Comparison of ENCODE assay signal across 8 cellular contexts in the genomic region with DNA sequence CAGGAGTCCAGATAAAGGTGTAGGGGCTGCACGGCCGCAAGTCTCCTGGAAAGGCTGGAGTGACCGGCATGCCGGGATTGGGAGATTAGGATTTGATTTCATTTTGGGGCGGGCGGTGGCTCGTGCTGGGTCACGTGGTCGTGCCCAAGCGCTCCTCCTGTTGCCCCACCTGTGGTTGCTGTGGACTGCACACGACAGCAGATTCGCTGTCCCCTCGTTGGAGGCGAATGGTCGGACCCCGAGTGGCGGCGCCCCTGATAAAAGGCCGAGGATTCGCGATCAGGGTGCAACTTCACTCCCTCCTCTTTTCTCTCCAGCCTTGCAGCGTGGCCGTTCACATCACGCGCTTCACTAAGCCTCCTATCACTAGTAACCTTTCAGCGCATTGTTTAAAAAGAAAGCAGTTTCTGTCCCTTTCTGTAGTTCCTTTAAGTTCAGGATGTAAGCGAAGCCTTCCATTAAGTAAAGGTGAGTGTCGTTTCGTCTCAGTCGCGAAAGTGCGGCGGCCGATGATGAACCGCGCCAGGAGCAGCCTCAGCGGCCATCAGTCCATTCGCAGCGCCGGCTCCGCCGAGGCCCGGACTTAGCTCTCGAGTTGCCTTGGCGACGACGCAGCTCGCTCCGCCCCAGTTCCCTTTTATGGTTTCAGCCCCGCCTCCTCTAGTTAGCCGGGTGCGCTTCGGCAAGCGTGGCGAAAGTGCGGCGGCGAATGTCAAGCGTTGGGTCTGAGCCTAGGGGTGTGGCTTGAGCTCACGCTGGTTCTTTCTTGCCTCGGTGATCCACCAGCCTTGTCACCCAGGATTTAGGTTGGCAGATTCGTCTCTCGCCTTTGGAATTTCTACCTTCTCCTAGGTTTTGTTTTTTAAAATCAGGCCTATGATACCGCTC. TPM values are rescaled to one million over a fixed set of nuclear protein-coding genes. Genes with fewer than 3 reads are reported as not detected.
DNase-seq lines count a peak whose midpoint lies in the region; ATAC-seq, FAIRE-seq and TF ChIP-seq lines count a peak whose summit lies in the region.

No MANE protein-coding gene starts in this region.

- H4K20me1 ChIP-seq in GM12878 (ENCODE audit: control insufficient read depth, insufficient read depth) (no peaks in the 10 kb centered on the region; the same call in 1 of the 2 replicates), hepatocyte (ENCODE audit: insufficient read depth, poor library complexity, severe bottlenecking) (peaks cover 12% of the 10 kb centered on the region)

- no peaks in the 10 kb centered on the region for H3K9me2 ChIP-seq in hepatocyte (replicated peaks; ENCODE audit: insufficient read depth)

- H3K4me1 ChIP-seq in GM12878 (ENCODE audit: control insufficient read depth, insufficient read depth, low read length) (peaks cover 9% of the 10 kb centered on the region), hepatocyte (ENCODE audit: insufficient read depth) (peaks cover 9% of the 10 kb centered on the region), rectal smooth muscle tissue (ENCODE audit: control insufficient read depth, insufficient read depth, low read length) (peaks cover 12% of the 10 kb centered on the region), aorta (ENCODE audit: control insufficient read depth in 1 of 2, insufficient read depth in 2 of 2, low read length in 2 of 2) (peaks cover 0 to 2% of the 10 kb centered on the region in 2 donors)

- H3K4me2 ChIP-seq in GM12878 (ENCODE audit: control insufficient read depth, insufficient read depth), result peak overlapping the region; percentile 82
- H3K4me2 ChIP-seq in hepatocyte, result peak overlapping the region; percentile 70

- RAD21 ChIA-PET in GM12878 (lab: Charles Lee; ENCODE audit: unreplicated experiment), result interaction anchor here (0.8 to 2.2 kb wide), 15 partner anchors 12 to 248 kb away, joined by 3 to 20 read pairs (median 5); partner anchors contain the start of genes GEMIN7 and TRAPPC6A

- H3K9ac ChIP-seq in GM12878 (ENCODE audit: control insufficient read depth, insufficient read depth, low read length) (peak overlapping the region; percentile 97), rectal smooth muscle tissue (ENCODE audit: low read length) (peak overlapping the region; percentile 1)

- TF ChIP-seq POLR2A in GM12878 (IDR thresholded peaks at IDR 0.05; ENCODE audit: low read depth, low read length), result peak; percentile 90

- in situ Hi-C loops in GM12878 (cut with MboI), result no loop called here

- peak; percentile 98 for FAIRE-seq in GM12878 (lab: Jason Lieb, UNC)

- ATAC-seq in HG02588 (IDR thresholded peaks at IDR 0.05; ENCODE audit: unreplicated experiment) (peak; percentile 43), GM12878 (peak; percentile 85), aorta (ENCODE audit: low FRiP score) (peak; percentile 98)

- DNase-seq in GM10248 (ENCODE audit: extremely low spot score) (peak; percentile 92), NCI-H1436 treated with DMSO at 0.1 percent for 48 hours (lab: John Stamatoyannopoulos, UW) (peak; percentile 84), T1000 (lab: John Stamatoyannopoulos, UW) (peak; percentile 97), GM12878 (ENCODE audit: low read depth, low spot score) (peak; percentile 89), hepatocyte (ENCODE audit: low spot score) (peak; percentile 99), aorta (peak; percentile 99 to 100)

- H3K27me3 ChIP-seq in GM12878 (replicated peaks in 1 of 2; ENCODE audit: control insufficient read depth in 2 of 2, insufficient read depth in 2 of 2, low read length in 1 of 2) (no peaks in the 10 kb centered on the region), hepatocyte (no peaks in the 10 kb centered on the region), rectal smooth muscle tissue (ENCODE audit: control insufficient read depth, insufficient read depth, low read length) (no peaks in the 10 kb centered on the region), aorta (ENCODE audit: control insufficient read depth in 1 of 2, insufficient read depth in 2 of 2, low read length in 1 of 2) (no peaks in the 10 kb centered on the region)

- POLR2A ChIA-PET in GM10248 (lab: Yijun Ruan, JAX), result interaction anchor here (0.5 to 0.7 kb wide), 3 partner anchors 70 to 570 kb away, joined by 3 to 4 read pairs (median 3); no protein-coding TSS in a partner anchor
- POLR2A ChIA-PET in GM12878 (lab: Charles Lee), result interaction anchor here (1.0 to 3.0 kb wide), 9 partner anchors 8 to 87 kb away, joined by 3 to 36 read pairs (median 12); partner anchors contain the start of genes BLOC1S3, GEMIN7 and TRAPPC6A

- TF ChIP-seq EP300 in GM12878 (IDR thresholded peaks at IDR 0.05; ENCODE audit: borderline replicate concordance in 1 of 2, control insufficient read depth in 1 of 2, low read depth in 2 of 2, low read length in 2 of 2), result peak in 1 of 2 experiments; percentile 98; a peak in 2 of 4 replicates

- TF ChIP-seq RAD21 in GM12878 (IDR thresholded peaks at IDR 0.05; ENCODE audit: insufficient read depth, low read depth, low read length), result no peak

- peaks cover 2% of the 10 kb centered on the region; the same call in 2 of the 3 replicates for H3K9me3 ChIP-seq in GM12878 (replicated peaks; ENCODE audit: control insufficient read depth, insufficient read depth, low read length)
- no peaks in the 10 kb centered on the region for H3K9me3 ChIP-seq in hepatocyte (ENCODE audit: low read depth)
- H3K9me3 ChIP-seq in aorta (ENCODE audit: control insufficient read depth, low read length), result no peaks in the 10 kb centered on the region

- TF ChIP-seq CTCF in GM10248 (IDR thresholded peaks at IDR 0.05; ENCODE audit: control extremely low read depth, extremely low read depth, low read depth, missing control alignments) (no peak), GM12878 (IDR thresholded peaks at IDR 0.05 in 2 of 3, conservative IDR thresholded peaks at IDR 0.05 in 1 of 3; ENCODE audit: control insufficient read depth in 2 of 3, extremely low read depth in 1 of 3, insufficient read depth in 1 of 3, low read depth in 3 of 3, low read length in 3 of 3) (no peak), hepatocyte (IDR thresholded peaks at IDR 0.05; ENCODE audit: poor library complexity) (no peak)

- WGBS in GM12878 (ENCODE audit: insufficient coverage, insufficient replicate concordance, low lambda C conversion rate, missing lambda C conversion rate), result 37% methylated on average over 64 of the region's 64 CpGs
- 25% methylated on average over 63 of the region's 64 CpGs for WGBS in hepatocyte (ENCODE audit: low lambda C conversion rate, missing lambda C conversion rate)
- 1 to 2% methylated on average over 64 of the region's 64 CpGs for WGBS in aorta, 2 donors

- H3K4me3 ChIP-seq in GM12878 (peak overlapping the region; percentile 93), hepatocyte (peak overlapping the region; percentile 14), rectal smooth muscle tissue (ENCODE audit: low read length) (peak overlapping the region; percentile 84), aorta (ENCODE audit: low read length in 2 of 2) (peak overlapping the region; percentile 35 to 65)

- SMC1A ChIA-PET in GM12878 (lab: Charles Lee; ENCODE audit: uncharacterized antibody, unreplicated experiment), result interaction anchor here (0.7 to 2.8 kb wide), 15 partner anchors 9 to 96 kb away, joined by 3 to 15 read pairs (median 4); partner anchors contain the start of genes BLOC1S3, CLASRP and GEMIN7

- peak overlapping the region; percentile 67 for H2AFZ ChIP-seq in GM12878 (ENCODE audit: control insufficient read depth, low read depth, low read length)
- peak overlapping the region; percentile 55 for H2AFZ ChIP-seq in hepatocyte

- H3K27ac ChIP-seq in GM12878 (ENCODE audit: control insufficient read depth, insufficient read depth) (peak overlapping the region; percentile 98), hepatocyte (peak overlapping the region; percentile 99), rectal smooth muscle tissue (ENCODE audit: low read depth, low read length) (peak overlapping the region; percentile 96), aorta (ENCODE audit: low read depth in 1 of 2, low read length in 2 of 2) (peak overlapping the region in 1 of 2 donors; percentile 66)

- peaks cover 8 to 15% of the 10 kb centered on the region in 2 experiments for H3K36me3 ChIP-seq in GM12878 (ENCODE audit: control insufficient read depth in 2 of 2, insufficient read depth in 2 of 2, low read length in 1 of 2)
- no peaks in the 10 kb centered on the region for H3K36me3 ChIP-seq in hepatocyte (replicated peaks; ENCODE audit: insufficient read depth, low read depth)
- peaks cover 3% of the 10 kb centered on the region for H3K36me3 ChIP-seq in rectal smooth muscle tissue (ENCODE audit: control insufficient read depth, insufficient read depth, low read length)
- H3K36me3 ChIP-seq in aorta (ENCODE audit: control insufficient read depth in 1 of 2, insufficient read depth in 2 of 2, low read length in 1 of 2), result no peaks in the 10 kb centered on the region

- intact Hi-C loops in GM12878 (cut with micrococcal nuclease; ENCODE audit: unreplicated experiment), result loop anchor here (5.0 to 10.0 kb wide), 3 partner anchors 86 to 394 kb away; partner anchors contain the start of genes BLOC1S3 and TRAPPC6A
- intact Hi-C loops in aorta (cut with DNase I), result loop anchor here in 1 of 2 donors (5.0 kb wide), 1 partner anchor 86 kb away; the partner anchor contains the start of genes BLOC1S3 and TRAPPC6A

- no TSS peak for BruUV-seq in GM12878 (replicated peaks; lab: Mats Ljungman, UMichigan)

- CTCF ChIA-PET in GM10248 (lab: Yijun Ruan, JAX) (interaction anchor here (0.7 to 2.8 kb wide), 13 partner anchors 11 to 708 kb away, joined by 3 to 15 read pairs (median 3); partner anchors contain the start of genes BLOC1S3, CLASRP and GEMIN7), GM12878 (lab: Yijun Ruan, JAX) (interaction anchor here (0.6 to 3.1 kb wide), 18 partner anchors 11 to 406 kb away, joined by 3 to 14 read pairs (median 6); partner anchors contain the start of genes BLOC1S3, GEMIN7, TOMM40 and TRAPPC6A)

- H3K79me2 ChIP-seq in GM12878 (ENCODE audit: control insufficient read depth, insufficient read depth, low read length), result peaks cover 41% of the 10 kb centered on the region
- peaks cover 44% of the 10 kb centered on the region for H3K79me2 ChIP-seq in hepatocyte

RNA-seq across cellular contexts. Expression of gene PPP1R37, which starts 1.7 kb away (rescaled TPM):
- 40.0 and 40.4 TPM in 2 replicates for total RNA-seq in GM12878 (2013; cell fraction: nucleolus; rRNA removed)
- total RNA-seq in GM12878 (2014; rRNA removed) (18.3 and 21.3 TPM in 2 replicates), GM12878 (2014; rRNA removed; fragmentation: Illumina TruSeq; extraction: Trizol) (4.0 and 5.1 TPM in 2 replicates), GM12878 (2021) (15.8 and 20.9 TPM in 2 replicates), hepatocyte (28.1 and 30.8 TPM in 2 replicates), aorta (10 to 100 TPM; 12.1 to 22.7 TPM)
- 2.2 TPM for polyA plus RNA-seq in GM12878 (2011; ENCODE audit: low read depth)
- polyA plus RNA-seq in GM12878 (2011; rRNA removed) (5.5 and 9.5 TPM in 2 replicates), GM12878 (2014; fragmentation: Illumina TruSeq; extraction: Trizol) (0.63 and 1.9 TPM in 2 replicates), GM12878 (2014; fragmentation: Nextera tagmentation; extraction: Ambion mirVana) (under 1 TPM in 1 of 2 experiments, not detected in 1; 0.09 TPM), GM12878 (2014; rRNA removed) (17.5 and 20.7 TPM in 2 replicates), GM12878 (2016; fragmentation: Nextera tagmentation; extraction: Ambion mirVana) (1 to 10 TPM; 2.2 to 4.1 TPM), hepatocyte (14.0 and 15.2 TPM in 2 replicates), aorta (10 to 100 TPM in 1 of 2 donors, 1 to 10 TPM in 1; 7.1 to 16.8 TPM)
- polyA plus RNA-seq in GM12878 (2011; cell fraction: cytosol; rRNA removed), result 10.6 and 16.8 TPM in 2 replicates
- 80.7 and 84.7 TPM in 2 replicates for polyA plus RNA-seq in GM12878 (2011; cell fraction: nucleus; rRNA removed)
- polyA plus RNA-seq in GM12878 (2012), result 9.0 and 17.0 TPM in 2 replicates
- 5.9 and 11.1 TPM in 2 replicates for polyA minus RNA-seq in GM12878 (2011; rRNA and poly(A)+ RNA removed)
- polyA minus RNA-seq in GM12878 (2011; cell fraction: cytosol; rRNA and poly(A)+ RNA removed), result 4.5 and 8.8 TPM in 2 replicates
- polyA minus RNA-seq in GM12878 (2011; cell fraction: nucleus; rRNA and poly(A)+ RNA removed), result 12.8 and 20.3 TPM in 2 replicates

RNA-seq across cellular contexts. Expression of gene GEMIN7, which starts 12.2 kb away (rescaled TPM):
- total RNA-seq in GM12878 (2013; cell fraction: nucleolus; rRNA removed), result 29.8 and 32.3 TPM in 2 replicates
- total RNA-seq in GM12878 (2014; rRNA removed), result 36.9 and 44.8 TPM in 2 replicates
- total RNA-seq in GM12878 (2014; rRNA removed; fragmentation: Illumina TruSeq; extraction: Trizol), result 25.2 and 26.5 TPM in 2 replicates
- total RNA-seq in GM12878 (2021), result 42.4 and 45.0 TPM in 2 replicates
- polyA plus RNA-seq in GM12878 (2011; ENCODE audit: low read depth), result 50.7 TPM
- polyA plus RNA-seq in GM12878 (2011; rRNA removed), result 27.5 and 43.3 TPM in 2 replicates
- 75.3 and 80.0 TPM in 2 replicates for polyA plus RNA-seq in GM12878 (2011; cell fraction: cytosol; rRNA removed)
- polyA plus RNA-seq in GM12878 (2011; cell fraction: nucleus; rRNA removed), result 104 and 138 TPM in 2 replicates
- 42.3 and 52.6 TPM in 2 replicates for polyA plus RNA-seq in GM12878 (2012)
- 11.7 and 21.1 TPM in 2 replicates for polyA plus RNA-seq in GM12878 (2014; fragmentation: Illumina TruSeq; extraction: Trizol)
- 10 to 100 TPM; 51.6 to 55.3 TPM for polyA plus RNA-seq in GM12878 (2014; fragmentation: Nextera tagmentation; extraction: Ambion mirVana)
- 43.9 and 48.5 TPM in 2 replicates for polyA plus RNA-seq in GM12878 (2014; rRNA removed)
- 10 to 100 TPM; 75.5 to 76.7 TPM for polyA plus RNA-seq in GM12878 (2016; fragmentation: Nextera tagmentation; extraction: Ambion mirVana)
- 12.9 and 37.6 TPM in 2 replicates for polyA minus RNA-seq in GM12878 (2011; rRNA and poly(A)+ RNA removed)
- polyA minus RNA-seq in GM12878 (2011; cell fraction: cytosol; rRNA and poly(A)+ RNA removed), result 13.3 and 22.1 TPM in 2 replicates
- 12.8 and 21.5 TPM in 2 replicates for polyA minus RNA-seq in GM12878 (2011; cell fraction: nucleus; rRNA and poly(A)+ RNA removed)
- 48.8 and 50.7 TPM in 2 replicates for total RNA-seq in hepatocyte
- 55.3 and 69.0 TPM in 2 replicates for polyA plus RNA-seq in hepatocyte
- 10 to 100 TPM in 1 of 2 donors, 1 to 10 TPM in 1; 8.0 to 12.3 TPM for total RNA-seq in aorta
- polyA plus RNA-seq in aorta, result 10 to 100 TPM in 1 of 2 donors, 1 to 10 TPM in 1; 6.4 to 13.5 TPM

RNA-seq across cellular contexts. Expression of gene ZNF296, which starts 15.0 kb away (rescaled TPM):
- 5.5 and 7.7 TPM in 2 replicates for total RNA-seq in GM12878 (2013; cell fraction: nucleolus; rRNA removed)
- total RNA-seq in GM12878 (2014; rRNA removed) (2.0 and 3.5 TPM in 2 replicates), GM12878 (2014; rRNA removed; fragmentation: Illumina TruSeq; extraction: Trizol) (0.83 and 0.98 TPM in 2 replicates), GM12878 (2021) (21.3 and 23.5 TPM in 2 replicates), hepatocyte (0.52 TPM in 1 of 2 replicates, not detected in the other), aorta (under 1 TPM; 0.19 to 0.45 TPM)
- 3.8 TPM for polyA plus RNA-seq in GM12878 (2011; ENCODE audit: low read depth)
- polyA plus RNA-seq in GM12878 (2011; rRNA removed) (0.24 and 0.92 TPM in 2 replicates), GM12878 (2014; fragmentation: Illumina TruSeq; extraction: Trizol) (0.53 TPM in 1 of 2 replicates, not detected in the other), GM12878 (2014; fragmentation: Nextera tagmentation; extraction: Ambion mirVana) (under 1 TPM in 1 of 2 experiments, not detected in 1; 0.44 TPM), GM12878 (2014; rRNA removed) (7.5 and 11.8 TPM in 2 replicates), GM12878 (2016; fragmentation: Nextera tagmentation; extraction: Ambion mirVana) (10 to 100 TPM; 21.9 to 23.6 TPM), hepatocyte (1.2 TPM in 1 of 2 replicates, not detected in the other), aorta (1 to 10 TPM in 1 of 2 donors, under 1 TPM in 1; 0.38 to 1.1 TPM)
- 2.8 and 2.9 TPM in 2 replicates for polyA plus RNA-seq in GM12878 (2011; cell fraction: cytosol; rRNA removed)
- 8.0 and 12.0 TPM in 2 replicates for polyA plus RNA-seq in GM12878 (2011; cell fraction: nucleus; rRNA removed)
- 12.1 and 14.3 TPM in 2 replicates for polyA plus RNA-seq in GM12878 (2012)
- 0.66 and 4.7 TPM in 2 replicates for polyA minus RNA-seq in GM12878 (2011; rRNA and poly(A)+ RNA removed)
- polyA minus RNA-seq in GM12878 (2011; cell fraction: cytosol; rRNA and poly(A)+ RNA removed), result 7.4 and 9.8 TPM in 2 replicates
- polyA minus RNA-seq in GM12878 (2011; cell fraction: nucleus; rRNA and poly(A)+ RNA removed), result 3.3 and 9.2 TPM in 2 replicates

RNA-seq across cellular contexts. Expression of gene CLASRP, which starts 52.4 kb away (rescaled TPM):
- 116 and 141 TPM in 2 replicates for total RNA-seq in GM12878 (2013; cell fraction: nucleolus; rRNA removed)
- total RNA-seq in GM12878 (2014; rRNA removed), result 28.5 and 28.9 TPM in 2 replicates
- 31.9 and 33.6 TPM in 2 replicates for total RNA-seq in GM12878 (2014; rRNA removed; fragmentation: Illumina TruSeq; extraction: Trizol)
- total RNA-seq in GM12878 (2021), result 66.7 and 75.8 TPM in 2 replicates
- polyA plus RNA-seq in GM12878 (2011; ENCODE audit: low read depth), result 32.0 TPM
- 24.6 and 40.4 TPM in 2 replicates for polyA plus RNA-seq in GM12878 (2011; rRNA removed)
- 19.2 and 19.5 TPM in 2 replicates for polyA plus RNA-seq in GM12878 (2011; cell fraction: cytosol; rRNA removed)
- polyA plus RNA-seq in GM12878 (2011; cell fraction: nucleus; rRNA removed), result 208 and 258 TPM in 2 replicates
- polyA plus RNA-seq in GM12878 (2012), result 58.3 and 93.7 TPM in 2 replicates
- 20.2 and 37.2 TPM in 2 replicates for polyA plus RNA-seq in GM12878 (2014; fragmentation: Illumina TruSeq; extraction: Trizol)
- polyA plus RNA-seq in GM12878 (2014; fragmentation: Nextera tagmentation; extraction: Ambion mirVana), result 1 to 10 TPM in 1 of 2 experiments, under 1 TPM in 1; 0.68 to 2.3 TPM
- 62.5 and 80.2 TPM in 2 replicates for polyA plus RNA-seq in GM12878 (2014; rRNA removed)
- 10 to 100 TPM; 18.5 to 23.6 TPM for polyA plus RNA-seq in GM12878 (2016; fragmentation: Nextera tagmentation; extraction: Ambion mirVana)
- 23.8 and 26.4 TPM in 2 replicates for polyA minus RNA-seq in GM12878 (2011; rRNA and poly(A)+ RNA removed)
- 7.9 and 9.6 TPM in 2 replicates for polyA minus RNA-seq in GM12878 (2011; cell fraction: cytosol; rRNA and poly(A)+ RNA removed)
- 20.9 and 53.9 TPM in 2 replicates for polyA minus RNA-seq in GM12878 (2011; cell fraction: nucleus; rRNA and poly(A)+ RNA removed)
- 32.3 and 56.2 TPM in 2 replicates for total RNA-seq in hepatocyte
- polyA plus RNA-seq in hepatocyte, result 45.8 and 74.5 TPM in 2 replicates
- total RNA-seq in aorta, result 100 to 1,000 TPM in 1 of 2 donors, 10 to 100 TPM in 1; 79.9 to 105 TPM
- 100 to 1,000 TPM in 1 of 2 donors, 10 to 100 TPM in 1; 18.2 to 209 TPM for polyA plus RNA-seq in aorta

Comparison
In these comparisons a context has a peak if more than half of its experiments do, and no peak if none do; other contexts are left out.
1. ATAC-seq: peak in every context shown above with its lines; median percentile 98 in aorta; 85 in GM12878; 43 in HG02588.
2. H3K4me3 ChIP-seq: peak in every context shown above with its lines; median percentile 93 in GM12878; 84 in rectal smooth muscle tissue; 50 in aorta; 14 in hepatocyte.